ENCODE assay signal across 5 cellular contexts in the genomic region with DNA sequence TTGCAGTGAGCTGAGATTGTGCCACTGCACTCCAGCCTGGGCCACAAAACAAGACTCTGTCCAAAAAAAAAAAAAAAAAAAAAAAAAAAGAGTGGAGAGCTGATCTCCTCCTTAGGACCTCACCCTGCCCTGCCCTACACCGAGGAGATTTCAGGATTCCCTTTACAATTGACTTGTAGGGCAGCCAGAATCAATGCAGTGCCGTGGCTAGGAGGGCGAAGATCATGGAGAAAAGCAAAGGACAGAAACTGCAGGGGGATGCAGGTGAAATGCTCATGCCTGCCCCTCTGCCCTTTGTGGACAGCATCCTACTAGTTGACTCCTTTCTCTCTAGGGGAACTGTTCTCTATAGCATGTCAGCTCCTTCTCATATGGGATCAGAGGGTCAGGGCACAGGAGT. TPM values are rescaled to one million over a fixed set of nuclear protein-coding genes. Genes with fewer than 3 reads are reported as not detected.
"Had no signal": no experiment of that assay in that cellular context is flagged by ENCODE, and none has a peak within 500 bp of the region (broad histone marks: within the 10 kb centered on the region; RNA-seq: fewer than 3 reads in every experiment).

No MANE protein-coding gene starts in this region.

- H3K4me3 Mint-ChIP-seq: GM23338, H9 had no signal

- H3K27ac Mint-ChIP-seq: GM23338 had no signal

- ATAC-seq: GM23338, K562 had no signal

- DNase-seq: H9, HCEC 1CT, IMR-90 had no signal

- H3K9me3 Mint-ChIP-seq: GM23338, H9 had no signal

RNA-seq across cellular contexts. Expression of a gene that starts 9.6 kb away (rescaled TPM):
- total RNA-seq: IMR-90 had no signal
